ENCODE assay signal across 36 cellular contexts in genomic region chr1:80668370-80668769, GRCh38.
"Had no signal": no experiment of that assay in that cellular context is flagged by ENCODE, and none has a peak within 500 bp of the region (broad histone marks: within the 10 kb centered on the region; RNA-seq: fewer than 3 reads in every experiment).

No MANE protein-coding gene starts in this region.

- ATAC-seq: activated CD8-positive, alpha-beta T cell treated with anti-CD3 and anti-CD28 coated beads for 36 hours; activated naive CD8-positive, alpha-beta T cell treated with anti-CD3 and anti-CD28 coated beads, Interleukin-2, amount 50 U/mL, for 24 hours; activated T-cell treated with anti-CD3 and anti-CD28 coated beads, Interleukin-2, amount 50 U/mL, for 4 hours; activated T-cell treated with anti-CD3 and anti-CD28 coated beads, Interleukin-2, amount 50 U/mL, for 72 hours; activated T-helper 17 cell treated with anti-CD3 and anti-CD28 coated beads, Interleukin-2, amount 50 U/mL, for 72 hours; T-helper 17 cell had no signal

- H3K36me3 ChIP-seq: ascending aorta, cardiac muscle cell had no signal

- FAIRE-seq: bronchial epithelial cell, TTC549 had no signal

- H3K9me3 Mint-ChIP-seq: activated B cell treated with CpG ODN at 0.5 μM for 24 hours; activated CD4-positive, alpha-beta memory T cell treated with anti-CD3 and anti-CD28 coated beads for 36 hours; activated CD4-positive, alpha-beta T cell treated with anti-CD3 and anti-CD28 coated beads, Interleukin-2, amount 10 ng/mL, durations not matched to agents 24 days and 14 days; activated naive CD4-positive, alpha-beta T cell treated with anti-CD3 and anti-CD28 coated beads, Interleukin-2, amount 10 ng/mL, durations not matched to agents 7 days and 5 days; activated naive CD4-positive, alpha-beta T cell treated with anti-CD3 and anti-CD28 coated beads, Interleukin-2, amount 50 U/mL, for 24 hours; activated naive CD8-positive, alpha-beta T cell treated with anti-CD3 and anti-CD28 coated beads, Interleukin-2, amount 10 ng/mL, durations not matched to agents 7 days and 5 days; activated T-helper 1 cell treated with anti-CD3 and anti-CD28 coated beads, Interleukin-12 subunit alpha, Interleukin-12 subunit beta, Interleukin-2, Interleukin-4 antibody, amounts not matched to agents 30 ng/mL and 10 ng/mL and 1 ng/mL, durations not matched to agents 14 hours and 24 hours and 36 hours; brain had no signal

- H3K9me3 ChIP-seq: ascending aorta had no signal

- H3K36me3 Mint-ChIP-seq: activated CD4-positive, alpha-beta memory T cell treated with anti-CD3 and anti-CD28 coated beads for 36 hours; activated naive CD4-positive, alpha-beta T cell treated with anti-CD3 and anti-CD28 coated beads, Interleukin-2, amount 10 ng/mL, durations not matched to agents 7 days and 5 days; activated naive CD4-positive, alpha-beta T cell treated with anti-CD3 and anti-CD28 coated beads, Interleukin-2, amount 50 U/mL, for 24 hours; activated naive CD8-positive, alpha-beta T cell; activated naive CD8-positive, alpha-beta T cell treated with anti-CD3 and anti-CD28 coated beads, Interleukin-2, amount 10 ng/mL, durations not matched to agents 7 days and 5 days; brain had no signal

- H3K4me3 Mint-ChIP-seq: activated B cell treated with CpG ODN at 0.5 μM for 24 hours; activated CD4-positive, alpha-beta memory T cell treated with anti-CD3 and anti-CD28 coated beads for 36 hours; activated CD4-positive, alpha-beta T cell treated with anti-CD3 and anti-CD28 coated beads, Interleukin-2, amount 10 ng/mL, durations not matched to agents 24 days and 14 days; activated CD8-positive, alpha-beta T cell treated with anti-CD3 and anti-CD28 coated beads for 36 hours; activated naive CD4-positive, alpha-beta T cell treated with anti-CD3 and anti-CD28 coated beads, Interleukin-2, amount 10 ng/mL, durations not matched to agents 7 days and 5 days; activated naive CD4-positive, alpha-beta T cell treated with anti-CD3 and anti-CD28 coated beads, Interleukin-2, amount 50 U/mL, for 24 hours; activated naive CD8-positive, alpha-beta T cell; activated naive CD8-positive, alpha-beta T cell treated with anti-CD3 and anti-CD28 coated beads, Interleukin-2, amount 10 ng/mL, durations not matched to agents 7 days and 5 days; activated naive CD8-positive, alpha-beta T cell treated with anti-CD3 and anti-CD28 coated beads, Interleukin-2, amount 50 U/mL, for 24 hours; activated T-cell treated with anti-CD3 and anti-CD28 coated beads, Interleukin-2, amount 50 U/mL, for 4 hours; activated T-cell treated with anti-CD3 and anti-CD28 coated beads, Interleukin-2, amount 50 U/mL, for 72 hours; activated T-helper 1 cell treated with anti-CD3 and anti-CD28 coated beads, Interleukin-12 subunit alpha, Interleukin-12 subunit beta, Interleukin-2, Interleukin-4 antibody, amounts not matched to agents 30 ng/mL and 10 ng/mL and 1 ng/mL, durations not matched to agents 14 hours and 24 hours and 36 hours; activated T-helper 17 cell treated with anti-CD3 and anti-CD28 coated beads, Interleukin-2, amount 50 U/mL, for 72 hours; brain; central memory CD8-positive, alpha-beta T cell; T-helper 17 cell had no signal

- H3K4me1 ChIP-seq: ascending aorta had no signal

- H3K27ac ChIP-seq: ascending aorta, cardiac muscle cell, VCaP had no signal

- DNase-seq: activated B cell treated with CpG ODN at 0.5 μM for 24 hours; activated CD4-positive, alpha-beta memory T cell treated with anti-CD3 and anti-CD28 coated beads for 36 hours; activated CD4-positive, alpha-beta T cell treated with anti-CD3 and anti-CD28 coated beads for 4 hours; activated CD4-positive, alpha-beta T cell treated with anti-CD3 and anti-CD28 coated beads, Interleukin-2, amount 10 ng/mL, durations not matched to agents 24 days and 14 days; activated CD4-positive, alpha-beta T cell treated with anti-CD3 and anti-CD28 coated beads, Interleukin-2, amount 50 U/mL, for 1 hour; activated CD4-positive, alpha-beta T cell treated with anti-CD3 and anti-CD28 coated beads, Interleukin-2, amount 50 U/mL, for 4 hours; activated CD4-positive, CD25-positive, alpha-beta regulatory T cell treated with anti-CD3 and anti-CD28 coated beads, Interleukin-2, amount 50 U/mL, for 72 hours; activated CD8-positive, alpha-beta memory T cell treated with anti-CD3 and anti-CD28 coated beads, Interleukin-2, amount 50 U/mL, for 4 hours; activated CD8-positive, alpha-beta T cell treated with anti-CD3 and anti-CD28 coated beads for 36 hours; activated effector memory CD4-positive, alpha-beta T cell treated with anti-CD3 and anti-CD28 coated beads, Interleukin-2, amount 50 U/mL, for 16 hours; activated gamma-delta T cell treated with Interleukin-2 at 50 U/mL for 16 hours; activated naive CD4-positive, alpha-beta T cell treated with anti-CD3 and anti-CD28 coated beads, Interleukin-2, amount 10 ng/mL, durations not matched to agents 7 days and 5 days; activated naive CD4-positive, alpha-beta T cell treated with Interleukin-2 at 50 U/mL for 16 hours; activated naive CD8-positive, alpha-beta T cell treated with anti-CD3 and anti-CD28 coated beads, Interleukin-2, amount 10 ng/mL, durations not matched to agents 7 days and 5 days; activated naive CD8-positive, alpha-beta T cell treated with anti-CD3 and anti-CD28 coated beads, Interleukin-2, amount 50 U/mL, for 24 hours; activated T-cell treated with anti-CD3 and anti-CD28 coated beads for 4 hours; activated T-cell treated with anti-CD3 and anti-CD28 coated beads, Interleukin-2, amount 50 U/mL, for 1 hour; activated T-cell treated with anti-CD3 and anti-CD28 coated beads, Interleukin-2, amount 50 U/mL, for 4 hours; activated T-cell treated with anti-CD3 and anti-CD28 coated beads, Interleukin-2, amount 50 U/mL, for 72 hours; amygdala; anterior cingulate cortex; caudate nucleus; cerebellar nuclear complex; T-helper 17 cell; T1000 had no signal

- H3K27me3 ChIP-seq: ascending aorta, cardiac muscle cell had no signal

- H3K4me1 Mint-ChIP-seq: activated B cell treated with CpG ODN at 0.5 μM for 24 hours; activated CD4-positive, alpha-beta T cell treated with anti-CD3 and anti-CD28 coated beads, Interleukin-2, amount 10 ng/mL, durations not matched to agents 24 days and 14 days; activated naive CD4-positive, alpha-beta T cell treated with anti-CD3 and anti-CD28 coated beads, Interleukin-2, amount 10 ng/mL, durations not matched to agents 7 days and 5 days; activated naive CD4-positive, alpha-beta T cell treated with anti-CD3 and anti-CD28 coated beads, Interleukin-2, amount 50 U/mL, for 24 hours; activated naive CD8-positive, alpha-beta T cell treated with anti-CD3 and anti-CD28 coated beads, Interleukin-2, amount 10 ng/mL, durations not matched to agents 7 days and 5 days; activated naive CD8-positive, alpha-beta T cell treated with anti-CD3 and anti-CD28 coated beads, Interleukin-2, amount 50 U/mL, for 24 hours; activated T-helper 17 cell treated with anti-CD3 and anti-CD28 coated beads, Interleukin-2, amount 50 U/mL, for 72 hours; central memory CD8-positive, alpha-beta T cell; T-helper 17 cell had no signal

- H3K27me3 Mint-ChIP-seq: activated B cell treated with CpG ODN at 0.5 μM for 24 hours; activated CD4-positive, alpha-beta memory T cell treated with anti-CD3 and anti-CD28 coated beads for 36 hours; activated CD4-positive, alpha-beta T cell treated with anti-CD3 and anti-CD28 coated beads, Interleukin-2, amount 10 ng/mL, durations not matched to agents 24 days and 14 days; activated CD8-positive, alpha-beta T cell treated with anti-CD3 and anti-CD28 coated beads for 36 hours; activated naive CD4-positive, alpha-beta T cell treated with anti-CD3 and anti-CD28 coated beads, Interleukin-2, amount 10 ng/mL, durations not matched to agents 7 days and 5 days; activated naive CD4-positive, alpha-beta T cell treated with anti-CD3 and anti-CD28 coated beads, Interleukin-2, amount 50 U/mL, for 24 hours; activated naive CD8-positive, alpha-beta T cell; activated naive CD8-positive, alpha-beta T cell treated with anti-CD3 and anti-CD28 coated beads, Interleukin-2, amount 10 ng/mL, durations not matched to agents 7 days and 5 days; activated naive CD8-positive, alpha-beta T cell treated with anti-CD3 and anti-CD28 coated beads, Interleukin-2, amount 50 U/mL, for 24 hours; activated T-helper 17 cell treated with anti-CD3 and anti-CD28 coated beads, Interleukin-2, amount 50 U/mL, for 72 hours; brain; central memory CD8-positive, alpha-beta T cell; T-helper 17 cell had no signal

- H3K27ac Mint-ChIP-seq: activated B cell treated with CpG ODN at 0.5 μM for 24 hours; activated CD4-positive, alpha-beta memory T cell treated with anti-CD3 and anti-CD28 coated beads for 36 hours; activated CD4-positive, alpha-beta T cell treated with anti-CD3 and anti-CD28 coated beads, Interleukin-2, amount 10 ng/mL, durations not matched to agents 24 days and 14 days; activated CD8-positive, alpha-beta T cell treated with anti-CD3 and anti-CD28 coated beads for 36 hours; activated naive CD4-positive, alpha-beta T cell treated with anti-CD3 and anti-CD28 coated beads, Interleukin-2, amount 10 ng/mL, durations not matched to agents 7 days and 5 days; activated naive CD4-positive, alpha-beta T cell treated with anti-CD3 and anti-CD28 coated beads, Interleukin-2, amount 50 U/mL, for 24 hours; activated naive CD8-positive, alpha-beta T cell; activated naive CD8-positive, alpha-beta T cell treated with anti-CD3 and anti-CD28 coated beads, Interleukin-2, amount 10 ng/mL, durations not matched to agents 7 days and 5 days; activated naive CD8-positive, alpha-beta T cell treated with anti-CD3 and anti-CD28 coated beads, Interleukin-2, amount 50 U/mL, for 24 hours; activated T-cell treated with anti-CD3 and anti-CD28 coated beads, Interleukin-2, amount 50 U/mL, for 72 hours; activated T-helper 1 cell treated with anti-CD3 and anti-CD28 coated beads, Interleukin-12 subunit alpha, Interleukin-12 subunit beta, Interleukin-2, Interleukin-4 antibody, amounts not matched to agents 30 ng/mL and 10 ng/mL and 1 ng/mL, durations not matched to agents 14 hours and 24 hours and 36 hours; activated T-helper 17 cell treated with anti-CD3 and anti-CD28 coated beads, Interleukin-2, amount 50 U/mL, for 72 hours; brain; T-helper 17 cell had no signal

- H3K4me3 ChIP-seq: ascending aorta, cardiac muscle cell had no signal
